8 cellular contexts compared by ENCODE assay signal in the genomic region with DNA sequence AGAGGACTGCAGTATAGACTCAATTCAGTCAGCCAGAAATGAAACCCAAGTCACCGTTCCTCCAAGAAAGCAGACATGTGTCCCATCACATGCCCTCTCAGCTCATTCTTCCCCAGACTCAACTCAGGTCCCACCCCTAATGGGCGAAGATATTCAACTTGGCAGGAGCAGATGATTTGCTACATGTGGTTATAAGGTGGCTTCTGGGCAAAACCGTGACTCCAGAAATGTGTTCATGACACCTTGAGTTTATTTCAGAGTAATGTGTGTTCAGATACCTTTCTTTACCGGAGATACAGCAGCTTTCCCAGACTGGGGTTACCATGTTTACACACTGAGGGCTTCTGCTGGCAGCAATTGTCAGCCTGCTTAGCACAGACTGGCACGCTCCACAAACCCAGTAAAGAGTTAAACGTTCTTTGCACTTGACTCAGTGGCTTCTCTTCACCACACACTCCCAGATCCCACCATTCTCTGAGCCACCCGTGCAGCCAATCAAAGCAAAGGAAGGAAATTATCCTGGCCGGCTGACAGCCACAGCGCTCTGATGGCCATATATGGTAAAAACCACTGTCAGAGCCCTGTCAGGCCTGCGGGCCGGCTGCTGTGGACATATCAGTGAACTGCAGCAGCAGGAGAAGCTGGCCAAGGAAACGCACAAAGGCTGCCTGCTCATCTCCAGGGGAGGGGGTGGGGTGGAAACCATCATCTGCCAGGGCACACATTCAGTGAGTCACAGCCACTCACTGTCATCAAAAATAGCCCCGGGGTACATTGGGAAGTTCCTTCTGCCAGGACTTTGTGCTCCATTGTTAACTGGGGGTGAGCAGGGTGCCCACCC. TPM values are rescaled to one million over a fixed set of nuclear protein-coding genes. Genes with fewer than 3 reads are reported as not detected.
A peak's percentile ranks its signal among the peaks of the same experiment; 100 is the strongest.
DNase-seq lines count a peak whose midpoint lies in the region; TF ChIP-seq lines count a peak whose summit lies in the region.

No MANE protein-coding gene starts in this region.

- H3K27me3 Mint-ChIP-seq in endothelial cell (ENCODE audit: unreplicated experiment) = peaks cover 12% of the 10 kb centered on the region

- peaks cover 12% of the 10 kb centered on the region for H3K4me1 ChIP-seq in NT2/D1 (ENCODE audit: insufficient read depth, insufficient read length)

- no peaks in the 10 kb centered on the region for H3K9me3 Mint-ChIP-seq in endothelial cell (ENCODE audit: unreplicated experiment)

- peak overlapping the region; percentile 5 for H3K9ac ChIP-seq in NT2/D1 (ENCODE audit: insufficient read length, low read depth)

- no peaks in the 10 kb centered on the region for H3K27me3 ChIP-seq in NT2/D1 (ENCODE audit: insufficient read depth, insufficient read length)

- TF ChIP-seq CTCF in GM20000 (IDR thresholded peaks at IDR 0.05; ENCODE audit: extremely low read depth, missing control alignments) = no peak
- peak; percentile 19 for TF ChIP-seq CTCF in endothelial cell (IDR thresholded peaks at IDR 0.05; ENCODE audit: unreplicated experiment)

- H3K4me1 Mint-ChIP-seq in endothelial cell (ENCODE audit: unreplicated experiment) = peaks cover 68% of the 10 kb centered on the region

- peak overlapping the region; percentile 99 for H3K27ac Mint-ChIP-seq in endothelial cell (ENCODE audit: unreplicated experiment)

- DNase-seq in COLO829 (ENCODE audit: low spot score) (peak; percentile 85), GM20000 (ENCODE audit: low spot score) (peak; percentile 62), HUDEP-2 (lab: John Stamatoyannopoulos, UW; ENCODE audit: unreplicated experiment in 76 of 76) (peak in 75 of 76 experiments; percentile 37 to 98 (median 94)), NT2/D1 (ENCODE audit: low read depth, low spot score) (peak; percentile 89), endothelial cell (ENCODE audit: low spot score) (peak; percentile 82), midbrain (lab: John Stamatoyannopoulos, UW) (peak; percentile 95)
- peak; percentile 70 for DNase-seq in activated CD8-positive, alpha-beta memory T cell treated with anti-CD3 and anti-CD28 coated beads, Interleukin-2, amount 50 U/mL, for 4 hours
- DNase-seq in stimulated activated CD8-positive, alpha-beta memory T cell treated with anti-CD3 and anti-CD28 coated beads, Interleukin-2, amount 100 ng/mL, for 1 hour (ENCODE audit: low read depth in 2 of 2) = peak; percentile 34 to 40

- H3K36me3 ChIP-seq in NT2/D1 (ENCODE audit: insufficient read depth, insufficient read length, low read length) = peaks cover 31% of the 10 kb centered on the region

- peak overlapping the region; percentile 66 for H3K4me3 Mint-ChIP-seq in endothelial cell (ENCODE audit: unreplicated experiment)

- no peaks in the 10 kb centered on the region for H3K9me3 ChIP-seq in NT2/D1 (ENCODE audit: insufficient read depth, low read length)

- peaks cover 44% of the 10 kb centered on the region for H3K36me3 Mint-ChIP-seq in endothelial cell (ENCODE audit: low read depth, unreplicated experiment)

- no peak overlapping the region for H3K4me3 ChIP-seq in NT2/D1 (ENCODE audit: insufficient read length, low read depth)

RNA-seq across cellular contexts. Expression of a gene that starts 39.9 kb away (rescaled TPM):
- 380 TPM for total RNA-seq in endothelial cell (ENCODE audit: unreplicated experiment)

RNA-seq across cellular contexts. Expression of a gene that starts 57.7 kb away (rescaled TPM):
- total RNA-seq in endothelial cell (ENCODE audit: unreplicated experiment) = 1.6 TPM

Comparison
In these comparisons a context has a peak if more than half of its experiments do, and no peak if none do; other contexts are left out.
1. DNase-seq: peak in every context shown above with its lines; median percentile 95 in midbrain; 94 in HUDEP-2; 89 in NT2/D1; 85 in COLO829; 82 in endothelial cell; 70 in activated CD8-positive, alpha-beta memory T cell treated with anti-CD3 and anti-CD28 coated beads, Interleukin-2, amount 50 U/mL, for 4 hours; 62 in GM20000; 37 in stimulated activated CD8-positive, alpha-beta memory T cell treated with anti-CD3 and anti-CD28 coated beads, Interleukin-2, amount 100 ng/mL, for 1 hour.